Comparison of ENCODE assay signal across 24 cellular contexts in genomic region chr10:75426880-75427279, GRCh38. TPM values are rescaled to one million over a fixed set of nuclear protein-coding genes. Genes with fewer than 3 reads are reported as not detected.
"Had no signal": no experiment of that assay in that cellular context is flagged by ENCODE, and none has a peak within 500 bp of the region (broad histone marks: within the 10 kb centered on the region; RNA-seq: fewer than 3 reads in every experiment).

No MANE protein-coding gene starts in this region.

- H3K4me3 ChIP-seq: dorsolateral prefrontal cortex, gastrocnemius medialis, hepatocyte, ovary, right lobe of liver, thoracic aorta, tibial nerve, upper lobe of left lung had no signal

- H3K36me3 ChIP-seq: gastrocnemius medialis, ovary, right lobe of liver, thoracic aorta, tibial nerve, upper lobe of left lung had no signal

- H3K4me3 Mint-ChIP-seq: naive thymus-derived CD8-positive, alpha-beta T cell; nephron progenitor cell; stimulated activated naive B cell treated with anti-CD40 and anti-IgM and Interleukin-4, amounts not matched to agents 10 μg/mL and 1 μg/mL and 100 μg/mL, for 72 hours; stimulated activated naive CD8-positive, alpha-beta T cell treated with anti-CD3 and anti-CD28 coated beads, Interleukin-15, Interleukin-2, amounts not matched to agents 100 ng/mL and 50 ng/mL, for 24 hours had no signal

- H3K9me3 ChIP-seq: gastrocnemius medialis, ovary, right lobe of liver, thoracic aorta, tibial nerve, upper lobe of left lung had no signal

- H3K36me3 Mint-ChIP-seq: naive thymus-derived CD8-positive, alpha-beta T cell; stimulated activated naive B cell treated with anti-CD40 and anti-IgM and Interleukin-4, amounts not matched to agents 10 μg/mL and 1 μg/mL and 100 μg/mL, for 72 hours had no signal

- DNase-seq: dorsolateral prefrontal cortex; effector CD4-positive, alpha-beta T cell; foreskin fibroblast; gastrocnemius medialis; head of caudate nucleus; kidney; naive thymus-derived CD8-positive, alpha-beta T cell; nephron progenitor cell; nucleus accumbens; ovary; right lobe of liver; small intestine; stimulated activated CD4-positive, alpha-beta T cell treated with anti-CD3 and anti-CD28 coated beads, Interleukin-15, amount 100 ng/mL, for 24 hours; stimulated activated CD4-positive, alpha-beta T cell treated with anti-CD3 and anti-CD28 coated beads, Interleukin-2, amount 100 ng/mL, for 48 hours; stimulated activated naive B cell treated with anti-CD40 and anti-IgM and Interleukin-4, amounts not matched to agents 10 μg/mL and 1 μg/mL and 100 μg/mL, for 72 hours; upper lobe of left lung had no signal

- H3K27ac ChIP-seq: dorsolateral prefrontal cortex, hepatocyte, right lobe of liver, thoracic aorta had no signal

- ATAC-seq: esophagus mucosa; gastrocnemius medialis; left lobe of liver; naive thymus-derived CD8-positive, alpha-beta T cell; right lobe of liver; stimulated activated naive B cell treated with anti-CD40 and anti-IgM and Interleukin-4, amounts not matched to agents 10 μg/mL and 1 μg/mL and 100 μg/mL, for 72 hours had no signal

- H3K27ac Mint-ChIP-seq: naive thymus-derived CD8-positive, alpha-beta T cell; nephron progenitor cell; progenitor cell of endocrine pancreas; stimulated activated naive B cell treated with anti-CD40 and anti-IgM and Interleukin-4, amounts not matched to agents 10 μg/mL and 1 μg/mL and 100 μg/mL, for 72 hours; stimulated activated naive CD8-positive, alpha-beta T cell treated with anti-CD3 and anti-CD28 coated beads, Interleukin-15, Interleukin-2, amounts not matched to agents 100 ng/mL and 50 ng/mL, for 24 hours had no signal

- H3K27me3 ChIP-seq: gastrocnemius medialis, hepatocyte, ovary, right lobe of liver, tibial nerve, upper lobe of left lung had no signal

- H3K9me3 Mint-ChIP-seq: nephron progenitor cell; stimulated activated naive B cell treated with anti-CD40 and anti-IgM and Interleukin-4, amounts not matched to agents 10 μg/mL and 1 μg/mL and 100 μg/mL, for 72 hours; stimulated activated naive CD8-positive, alpha-beta T cell treated with anti-CD3 and anti-CD28 coated beads, Interleukin-15, Interleukin-2, amounts not matched to agents 100 ng/mL and 50 ng/mL, for 24 hours had no signal

RNA-seq across cellular contexts. Expression of gene LRMDA, which starts 4.5 kb away (rescaled TPM):
- total RNA-seq: myocyte; naive thymus-derived CD8-positive, alpha-beta T cell had no signal
- polyA plus RNA-seq: naive thymus-derived CD8-positive, alpha-beta T cell had no signal

RNA-seq across cellular contexts. Expression of gene ZNF503, which starts 25.3 kb away (rescaled TPM):
- polyA plus RNA-seq: naive thymus-derived CD8-positive, alpha-beta T cell had no signal
